In genomic region chr21:36722370-36723368, GRCh38 we compare ENCODE assay signal across 1 cellular context.
TF ChIP-seq lines count a peak whose summit lies in the region.

No MANE protein-coding gene starts in this region.

TF ChIP-seq in HepG2, 621 proteins besides CTCF, POLR2A, EP300 and RAD21 (continued from another document):
- no peak for TF ChIP-seq ETS1 (CRISPR knock-in tag; IDR thresholded peaks at IDR 0.05)
- TF ChIP-seq PRDM15 (CRISPR knock-in tag; IDR thresholded peaks at IDR 0.05): no peak
- no peak for TF ChIP-seq CREB1 (IDR thresholded peaks at IDR 0.05)
- TF ChIP-seq CREB1 (CRISPR knock-in tag; IDR thresholded peaks at IDR 0.05): no peak
- TF ChIP-seq NFE2L1 (CRISPR knock-in tag; IDR thresholded peaks at IDR 0.05; ENCODE audit: borderline replicate concordance): no peak
- TF ChIP-seq ATF5 (CRISPR knock-in tag; IDR thresholded peaks at IDR 0.05; ENCODE audit: low read depth): no peak
- no peak for TF ChIP-seq ZNF260 (CRISPR knock-in tag; IDR thresholded peaks at IDR 0.05; ENCODE audit: borderline replicate concordance, low read depth)
TF ChIP-seq in HepG2: peak in this region for 0.
